Comparison of ENCODE assay signal across 19 cellular contexts in the genomic region with DNA sequence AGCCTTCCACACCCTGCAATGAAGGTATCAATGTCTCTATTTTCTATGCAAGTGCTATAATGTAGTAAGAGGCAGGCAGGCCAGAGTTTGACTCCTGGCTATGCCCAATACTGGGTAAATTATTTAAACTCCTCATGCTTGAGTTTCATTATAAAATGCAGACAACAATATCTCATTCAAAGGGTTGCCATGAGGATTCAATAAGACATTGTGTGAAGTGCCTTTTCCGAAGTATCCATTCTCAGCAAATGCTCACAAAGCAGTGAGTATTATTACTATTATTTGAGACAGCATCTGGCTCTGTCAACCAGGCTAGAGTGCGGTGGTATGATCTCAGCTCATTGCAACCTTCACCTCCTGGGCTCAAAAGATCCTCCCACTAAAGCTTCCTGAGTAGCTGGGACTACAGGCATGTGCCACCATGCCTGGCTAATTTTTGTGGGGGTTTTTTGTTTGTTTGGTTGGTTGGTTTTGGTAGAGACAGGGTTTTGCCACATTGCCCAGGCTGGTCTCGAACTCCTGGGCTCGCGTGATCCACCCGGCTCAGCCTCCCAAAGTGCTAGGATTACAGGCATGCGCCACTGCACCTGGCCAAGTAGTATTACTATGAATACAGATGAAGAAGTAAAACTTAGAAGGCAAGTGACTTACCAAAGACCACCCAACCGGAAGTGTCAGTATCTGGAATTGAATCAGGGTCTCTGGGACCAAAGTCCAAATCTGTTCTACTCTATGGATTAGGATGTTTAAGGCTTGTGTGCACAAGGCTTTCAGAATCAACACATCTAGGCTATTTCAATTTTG. TPM values are rescaled to one million over a fixed set of nuclear protein-coding genes. Genes with fewer than 3 reads are reported as not detected.
A peak's percentile ranks its signal among the peaks of the same experiment; 100 is the strongest.
DNase-seq lines count a peak whose midpoint lies in the region; ATAC-seq, FAIRE-seq and TF ChIP-seq lines count a peak whose summit lies in the region.
"Had no signal": no experiment of that assay in that cellular context is flagged by ENCODE, and none has a peak within 500 bp of the region (broad histone marks: within the 10 kb centered on the region; RNA-seq: fewer than 3 reads in every experiment).

No MANE protein-coding gene starts in this region.

- no peaks in the 10 kb centered on the region for H3K9me3 ChIP-seq in SJCRH30 (replicated peaks)
- no peaks in the 10 kb centered on the region for H3K9me3 ChIP-seq in esophagus (ENCODE audit: control insufficient read depth in 2 of 2, insufficient read depth in 1 of 2, low read depth in 1 of 2, low read length in 1 of 2)
- H3K9me3 ChIP-seq in vagina = no peaks in the 10 kb centered on the region
- no peaks in the 10 kb centered on the region for H3K9me3 ChIP-seq in small intestine (ENCODE audit: control insufficient read depth, low read depth)
- H3K9me3 ChIP-seq: suprapubic skin had no signal

- intact Hi-C loops in vagina (cut with DNase I) = no loop called here

- peak; percentile 54 for ATAC-seq in GM18502 (IDR thresholded peaks at IDR 0.05; ENCODE audit: poor library complexity, unreplicated experiment)
- ATAC-seq in GM21528 (IDR thresholded peaks at IDR 0.05; ENCODE audit: low FRiP score, unreplicated experiment) = no peak
- ATAC-seq: sciatic nerve had no signal

- 87 to 92% methylated on average over 8 of the region's 8 CpGs for WGBS in esophagus, 2 donors
- WGBS in small intestine, 3 donors = 82 to 89% (median 88%) methylated on average over 8 of the region's 8 CpGs

- H3K27ac ChIP-seq in SJCRH30 (peak overlapping the region; percentile 41), esophagus (ENCODE audit: low read depth in 2 of 2, low read length in 1 of 2) (peak overlapping the region; percentile 58 to 83), vagina (no peak overlapping the region), small intestine (ENCODE audit: low read depth in 1 of 2, low read length in 1 of 2) (no peak overlapping the region)
- H3K27ac ChIP-seq: SK-N-MC, suprapubic skin had no signal

- no peak for DNase-seq in SJCRH30
- peak; percentile 65 for DNase-seq in pons (ENCODE audit: low spot score)
- DNase-seq in vagina (ENCODE audit: extremely low spot score in 2 of 2) = no peak
- no peak for DNase-seq in small intestine
- DNase-seq: amniotic stem cell; central memory CD4-positive, alpha-beta T cell; DMS 273 treated with DMSO at 0.1 percent for 48 hours; effector CD8-positive, alpha-beta T cell; GF-D8; NCI-H2081 treated with DMSO at 0.1 percent for 48 hours; NCI-H524; nucleus accumbens had no signal

- no peak for TF ChIP-seq POLR2A in vagina (IDR thresholded peaks at IDR 0.05)

- H3K4me1 ChIP-seq in SJCRH30 (peaks cover 28% of the 10 kb centered on the region), esophagus (ENCODE audit: control insufficient read depth in 2 of 2, insufficient read depth in 2 of 2, low read length in 1 of 2) (peaks cover 6 to 8% of the 10 kb centered on the region in 2 donors), vagina (peaks cover 35% of the 10 kb centered on the region), small intestine (ENCODE audit: control insufficient read depth in 2 of 2, insufficient read depth in 1 of 2, low read depth in 1 of 2, low read length in 1 of 2) (peaks cover 0 to 21% of the 10 kb centered on the region in 2 donors)

- FAIRE-seq in small intestine (lab: Jason Lieb, UNC) = no peak
- FAIRE-seq: H1 had no signal

- TF ChIP-seq CTCF in vagina (IDR thresholded peaks at IDR 0.05) = no peak

- peaks cover 49% of the 10 kb centered on the region for H3K36me3 ChIP-seq in SJCRH30
- peaks cover 0 to 2% of the 10 kb centered on the region in 2 donors for H3K36me3 ChIP-seq in esophagus (ENCODE audit: control insufficient read depth in 2 of 2, insufficient read depth in 2 of 2, low read length in 1 of 2)
- H3K36me3 ChIP-seq in vagina = no peaks in the 10 kb centered on the region
- H3K36me3 ChIP-seq in small intestine (ENCODE audit: control insufficient read depth in 2 of 2, insufficient read depth in 2 of 2, low read length in 2 of 2) = no peaks in the 10 kb centered on the region
- H3K36me3 ChIP-seq: suprapubic skin had no signal

- H3K27me3 ChIP-seq in SJCRH30 (no peaks in the 10 kb centered on the region), esophagus (ENCODE audit: control insufficient read depth in 1 of 2, insufficient read depth in 2 of 2, low read length in 2 of 2) (no peaks in the 10 kb centered on the region), vagina (no peaks in the 10 kb centered on the region), small intestine (ENCODE audit: control insufficient read depth in 2 of 2, insufficient read depth in 2 of 2, low read length in 2 of 2) (no peaks in the 10 kb centered on the region)
- H3K27me3 ChIP-seq: suprapubic skin had no signal

- H3K4me3 ChIP-seq in SJCRH30 (no peak overlapping the region), esophagus (ENCODE audit: low read depth in 1 of 2, low read length in 2 of 2) (no peak overlapping the region), vagina (no peak overlapping the region), small intestine (ENCODE audit: low read depth in 1 of 2, low read length in 2 of 2) (no peak overlapping the region)
- H3K4me3 ChIP-seq: SK-N-MC, suprapubic skin had no signal

RNA-seq across cellular contexts. Expression of a gene that starts 18.8 kb away (rescaled TPM):
- total RNA-seq in SJCRH30 (2014; rRNA removed; shearing (Covaris generic)) = 45.1 and 50.0 TPM in 2 replicates
- 1 to 10 TPM; 2.1 to 2.3 TPM for polyA plus RNA-seq in esophagus
- total RNA-seq in vagina = 4.9 TPM
- polyA plus RNA-seq in small intestine = 1 to 10 TPM in 1 of 3 donors, under 1 TPM in 2; 0.67 to 3.6 (median 0.81) TPM

Comparison
In these comparisons a context has a peak if more than half of its experiments do, and no peak if none do; other contexts are left out.
1. H3K27ac ChIP-seq: peak in SJCRH30 (single experiment) and esophagus (2 of 2); none in vagina (single experiment) and small intestine (0 of 2).